In the genomic region with DNA sequence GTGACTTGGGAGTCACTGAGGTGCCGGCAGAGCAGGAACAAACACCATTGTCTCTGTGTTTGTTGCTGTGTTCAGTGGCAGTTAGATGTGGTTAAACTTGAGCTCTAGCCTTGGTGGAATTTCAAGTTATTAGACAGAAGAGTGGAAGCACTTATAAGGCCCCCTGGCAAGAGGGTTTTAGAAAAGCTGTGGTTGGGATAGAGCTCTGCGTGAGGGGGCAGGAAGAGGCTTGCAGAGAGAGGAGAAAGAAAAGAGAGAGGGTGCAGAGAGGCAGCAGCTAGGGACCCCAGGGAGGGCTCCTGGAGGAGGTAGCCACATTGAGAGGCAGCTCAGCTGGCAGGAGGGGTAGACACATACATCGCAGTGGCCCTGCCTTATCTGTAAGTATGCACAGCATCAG, we compare ENCODE assay signal across 21 cellular contexts.
DNase-seq lines count a peak whose midpoint lies in the region; ATAC-seq and TF ChIP-seq lines count a peak whose summit lies in the region.
"Had no signal": no experiment of that assay in that cellular context is flagged by ENCODE, and none has a peak within 500 bp of the region (broad histone marks: within the 10 kb centered on the region; RNA-seq: fewer than 3 reads in every experiment).

No MANE protein-coding gene starts in this region.

- 0 out of 2 replicates have a peak overlapping the region, but pooled peaks have one; percentile 4 for H3K23ac ChIP-seq in IMR-90 (ENCODE audit: low read depth, low read length)

- peaks cover 23% of the 10 kb centered on the region for H3K9me1 ChIP-seq in IMR-90 (ENCODE audit: insufficient read depth, low read length)

- ATAC-seq in IMR-90 (ENCODE audit: low read depth) (no peak), HG03097 (IDR thresholded peaks at IDR 0.05; ENCODE audit: low FRiP score, unreplicated experiment) (no peak)
- ATAC-seq: naive thymus-derived CD4-positive, alpha-beta T cell had no signal

- no peak overlapping the region for H2BK5ac ChIP-seq in IMR-90 (ENCODE audit: low read depth, low read length, poor library complexity, severe bottlenecking)

- H2AK5ac ChIP-seq in IMR-90 (ENCODE audit: low read depth, low read length), result no peak overlapping the region

- H3K4me2 ChIP-seq in IMR-90 (ENCODE audit: low read depth, low read length), result no peak overlapping the region
- no peak overlapping the region for H3K4me2 ChIP-seq in neural progenitor cell
- H3K4me2 ChIP-seq in smooth muscle cell, result no peak overlapping the region

- no peak overlapping the region for H2AFZ ChIP-seq in IMR-90 (replicated peaks; ENCODE audit: low read length, poor library complexity)
- no peak overlapping the region for H2AFZ ChIP-seq in neural progenitor cell (replicated peaks)
- no peak overlapping the region for H2AFZ ChIP-seq in smooth muscle cell (ENCODE audit: low read depth)

- peak overlapping the region; percentile 39 for H3K27ac Mint-ChIP-seq in activated T-cell treated with anti-CD3 and anti-CD28 coated beads, Interleukin-2, amount 50 U/mL, for 24 hours
- peak overlapping the region; percentile 21 for H3K27ac Mint-ChIP-seq in activated naive CD8-positive, alpha-beta T cell treated with anti-CD3 and anti-CD28 coated beads for 36 hours
- H3K27ac Mint-ChIP-seq in neural progenitor cell, result peak overlapping the region; percentile 21

- dilution Hi-C loops in IMR-90 (cut with HindIII; ENCODE audit: low sequenced_read_pairs, unreplicated experiment), result no loop called here

- H3K14ac ChIP-seq in IMR-90 (replicated peaks; ENCODE audit: low read depth, low read length), result no peak overlapping the region

- 100% methylated on average over 2 of the region's 3 CpGs; no CpG with 5 or more reads in 1 of the 2 experiments for WGBS in IMR-90 (ENCODE audit: extremely low coverage in 2 of 2, insufficient read length in 1 of 2), 2 experiments
- 82% methylated on average over 3 of the region's 3 CpGs for WGBS in smooth muscle cell (ENCODE audit: low lambda C conversion rate)

- no peak overlapping the region for H4K8ac ChIP-seq in IMR-90 (ENCODE audit: low read depth in 2 of 2, low read length in 2 of 2)

- no peak for TF ChIP-seq POLR2A in IMR-90 (IDR thresholded peaks at IDR 0.05; ENCODE audit: low read depth, low read length)

- peaks cover 72% of the 10 kb centered on the region for H3K36me3 Mint-ChIP-seq in activated T-cell treated with anti-CD3 and anti-CD28 coated beads, Interleukin-2, amount 50 U/mL, for 24 hours (ENCODE audit: low read depth)
- peaks cover 11% of the 10 kb centered on the region for H3K36me3 Mint-ChIP-seq in activated naive CD8-positive, alpha-beta T cell treated with anti-CD3 and anti-CD28 coated beads for 36 hours
- peaks cover 2% of the 10 kb centered on the region for H3K36me3 Mint-ChIP-seq in neural progenitor cell
- H3K36me3 Mint-ChIP-seq: activated naive CD8-positive, alpha-beta T cell treated with anti-CD3 and anti-CD28 coated beads, Interleukin-2, amount 10 ng/mL, durations not matched to agents 7 days and 5 days had no signal

- CTCF ChIA-PET in IMR-90 (lab: Yijun Ruan, JAX), result no interaction called here

- TF ChIP-seq CTCF in IMR-90 (conservative IDR thresholded peaks at IDR 0.05; ENCODE audit: low read depth, low read length) (no peak), neural progenitor cell (IDR thresholded peaks at IDR 0.05) (no peak), smooth muscle cell (IDR thresholded peaks at IDR 0.05; ENCODE audit: borderline replicate concordance, insufficient read depth, poor library complexity, severe bottlenecking) (no peak)

- no TSS peak for BruUV-seq in IMR-90 (replicated peaks; lab: Mats Ljungman, UMichigan)

- no peaks in the 10 kb centered on the region for H3K9me3 Mint-ChIP-seq in activated T-cell treated with anti-CD3 and anti-CD28 coated beads, Interleukin-2, amount 50 U/mL, for 24 hours
- no peaks in the 10 kb centered on the region for H3K9me3 Mint-ChIP-seq in activated naive CD8-positive, alpha-beta T cell treated with anti-CD3 and anti-CD28 coated beads for 36 hours
- no peaks in the 10 kb centered on the region for H3K9me3 Mint-ChIP-seq in neural progenitor cell
- H3K9me3 Mint-ChIP-seq: activated naive CD8-positive, alpha-beta T cell treated with anti-CD3 and anti-CD28 coated beads, Interleukin-2, amount 10 ng/mL, durations not matched to agents 7 days and 5 days; naive thymus-derived CD4-positive, alpha-beta T cell had no signal

- no peak overlapping the region for H3K56ac ChIP-seq in IMR-90 (ENCODE audit: extremely low read depth, insufficient read depth, low read length)

- H2AK9ac ChIP-seq in IMR-90 (replicated peaks; ENCODE audit: low read depth, low read length, poor library complexity), result no peak overlapping the region

- H3K18ac ChIP-seq in IMR-90 (ENCODE audit: low read depth, low read length), result no peak overlapping the region

- H3K79me1 ChIP-seq in IMR-90 (ENCODE audit: low read depth in 1 of 2, low read length in 2 of 2), result peaks cover 41 to 81% of the 10 kb centered on the region in 2 experiments

- H3K9me3 ChIP-seq in IMR-90 (ENCODE audit: control insufficient read depth, insufficient read depth, low read length), result no peaks in the 10 kb centered on the region
- no peaks in the 10 kb centered on the region for H3K9me3 ChIP-seq in neural progenitor cell (ENCODE audit: low read depth)
- H3K9me3 ChIP-seq in smooth muscle cell (replicated peaks; ENCODE audit: low read depth), result no peaks in the 10 kb centered on the region
- H3K9me3 ChIP-seq: HAP-1, tibial nerve had no signal

- peaks cover 17% of the 10 kb centered on the region for H3K4me1 Mint-ChIP-seq in activated T-cell treated with anti-CD3 and anti-CD28 coated beads, Interleukin-2, amount 50 U/mL, for 24 hours (ENCODE audit: low read depth)
- H3K4me1 Mint-ChIP-seq in activated naive CD8-positive, alpha-beta T cell treated with anti-CD3 and anti-CD28 coated beads for 36 hours, result peaks cover 18% of the 10 kb centered on the region
- H3K4me1 Mint-ChIP-seq in neural progenitor cell, result peaks cover 23% of the 10 kb centered on the region

- H4K5ac ChIP-seq in IMR-90 (ENCODE audit: low read depth, low read length), result no peak overlapping the region

- no peak overlapping the region for H3K4ac ChIP-seq in IMR-90 (ENCODE audit: low read depth, low read length)

- H4K91ac ChIP-seq in IMR-90 (ENCODE audit: insufficient read depth, low read depth, low read length), result no peak overlapping the region

- intact Hi-C loops in IMR-90 (cut with micrococcal nuclease), result no loop called here
- intact Hi-C loops in cardiac septum (cut with DNase I), result no loop called here

- H2BK15ac ChIP-seq in IMR-90 (ENCODE audit: low read depth, low read length), result no peak overlapping the region

- no peaks in the 10 kb centered on the region for H3K27me3 Mint-ChIP-seq in activated T-cell treated with anti-CD3 and anti-CD28 coated beads, Interleukin-2, amount 50 U/mL, for 24 hours
- no peaks in the 10 kb centered on the region for H3K27me3 Mint-ChIP-seq in activated naive CD8-positive, alpha-beta T cell treated with anti-CD3 and anti-CD28 coated beads for 36 hours
- peaks cover 3% of the 10 kb centered on the region for H3K27me3 Mint-ChIP-seq in neural progenitor cell (ENCODE audit: insufficient read depth, low read depth)
- H3K27me3 Mint-ChIP-seq: activated naive CD8-positive, alpha-beta T cell treated with anti-CD3 and anti-CD28 coated beads, Interleukin-2, amount 10 ng/mL, durations not matched to agents 7 days and 5 days; naive thymus-derived CD4-positive, alpha-beta T cell had no signal

- peaks cover 41% of the 10 kb centered on the region for H4K20me1 ChIP-seq in IMR-90 (ENCODE audit: insufficient read depth, low read length)
- peaks cover 23% of the 10 kb centered on the region for H4K20me1 ChIP-seq in neural progenitor cell (ENCODE audit: low read depth)
- peaks cover 92% of the 10 kb centered on the region for H4K20me1 ChIP-seq in smooth muscle cell (ENCODE audit: low read depth)

- H3K36me3 ChIP-seq in IMR-90 (ENCODE audit: control insufficient read depth, insufficient read depth, low read length), result peaks cover 2% of the 10 kb centered on the region
- no peaks in the 10 kb centered on the region for H3K36me3 ChIP-seq in neural progenitor cell
- no peaks in the 10 kb centered on the region for H3K36me3 ChIP-seq in smooth muscle cell (ENCODE audit: low read depth)
- H3K36me3 ChIP-seq: HAP-1 had no signal

- peaks cover 1% of the 10 kb centered on the region; the same call in 1 of the 2 replicates for H3K4me1 ChIP-seq in IMR-90 (ENCODE audit: control insufficient read depth, insufficient read depth, low read length)
- peaks cover 10% of the 10 kb centered on the region for H3K4me1 ChIP-seq in neural progenitor cell
- peaks cover 4% of the 10 kb centered on the region for H3K4me1 ChIP-seq in smooth muscle cell (ENCODE audit: low read depth)

- no peak overlapping the region for H3K4me3 ChIP-seq in IMR-90 (ENCODE audit: insufficient read depth, low read depth, low read length)
- H3K4me3 ChIP-seq in neural progenitor cell, result no peak overlapping the region
- no peak overlapping the region for H3K4me3 ChIP-seq in smooth muscle cell
- H3K4me3 ChIP-seq: HAP-1, tibial nerve had no signal

- H3K27me3 ChIP-seq in IMR-90 (ENCODE audit: control insufficient read depth, insufficient read depth, low read length), result no peaks in the 10 kb centered on the region
- H3K27me3 ChIP-seq in neural progenitor cell, result no peaks in the 10 kb centered on the region
- H3K27me3 ChIP-seq in smooth muscle cell (ENCODE audit: low read depth), result no peaks in the 10 kb centered on the region
- H3K27me3 ChIP-seq: tibial nerve had no signal

- H3K27ac ChIP-seq in IMR-90 (ENCODE audit: insufficient read depth, low read length) (no peak overlapping the region), neural progenitor cell (no peak overlapping the region), smooth muscle cell (ENCODE audit: low read depth) (no peak overlapping the region)
- H3K27ac ChIP-seq: tibial nerve, VCaP had no signal

- no peak overlapping the region for H2BK120ac ChIP-seq in IMR-90 (ENCODE audit: low read depth, low read length)

- no peak for DNase-seq in activated T-cell treated with anti-CD3 and anti-CD28 coated beads, Interleukin-2, amount 50 U/mL, for 24 hours
- no peak for DNase-seq in activated T-cell treated with anti-CD3 and anti-CD28 coated beads, Interleukin-2, amount 50 U/mL, for 48 hours
- DNase-seq in IMR-90, result no peak
- DNase-seq in activated naive CD8-positive, alpha-beta T cell treated with anti-CD3 and anti-CD28 coated beads for 36 hours, result no peak
- DNase-seq in neural progenitor cell (ENCODE audit: low spot score), result no peak
- no peak for DNase-seq in cardiac septum (ENCODE audit: low spot score)
- no peak for DNase-seq in smooth muscle cell (lab: John Stamatoyannopoulos, UW; ENCODE audit: unreplicated experiment)
- DNase-seq: activated CD4-positive, alpha-beta T cell treated with anti-CD3 and anti-CD28 coated beads, Interleukin-2, amount 50 U/mL, for 1 hour; activated naive CD8-positive, alpha-beta T cell treated with anti-CD3 and anti-CD28 coated beads, Interleukin-2, amount 10 ng/mL, durations not matched to agents 7 days and 5 days; DMS153; GDM1; KG1; midbrain; naive thymus-derived CD4-positive, alpha-beta T cell; NCI-H524 treated with DMSO at 0.1 percent for 48 hours; NK-92 treated with Interleukin-12 subunit alpha and Interleukin-12 subunit beta, amount 100 ng/mL, for 24 hours; SHP77 had no signal

- no peaks in the 10 kb centered on the region for H3K79me2 ChIP-seq in neural progenitor cell (ENCODE audit: low read depth)
- peaks cover 40% of the 10 kb centered on the region for H3K79me2 ChIP-seq in smooth muscle cell (ENCODE audit: low read depth)

- POLR2A ChIA-PET in IMR-90 (lab: Charles Lee; ENCODE audit: unreplicated experiment), result no interaction called here

- in situ Hi-C loops in IMR-90 (cut with MboI; ENCODE audit: low sequenced_read_pairs), result no loop called here

- no peaks in the 10 kb centered on the region for H3F3A ChIP-seq in neural progenitor cell (ENCODE audit: low read depth)
- H3F3A ChIP-seq in smooth muscle cell (ENCODE audit: low read depth), result no peaks in the 10 kb centered on the region

- no peak overlapping the region for H2BK20ac ChIP-seq in IMR-90 (ENCODE audit: low read depth, low read length)

- no peak overlapping the region for H3K4me3 Mint-ChIP-seq in activated T-cell treated with anti-CD3 and anti-CD28 coated beads, Interleukin-2, amount 50 U/mL, for 24 hours
- no peak overlapping the region for H3K4me3 Mint-ChIP-seq in activated naive CD8-positive, alpha-beta T cell treated with anti-CD3 and anti-CD28 coated beads for 36 hours
- no peak overlapping the region for H3K4me3 Mint-ChIP-seq in neural progenitor cell
- H3K4me3 Mint-ChIP-seq: activated naive CD8-positive, alpha-beta T cell treated with anti-CD3 and anti-CD28 coated beads, Interleukin-2, amount 10 ng/mL, durations not matched to agents 7 days and 5 days had no signal

- H3K9ac ChIP-seq in IMR-90 (ENCODE audit: low read depth, low read length), result no peak overlapping the region
- no peak overlapping the region for H3K9ac ChIP-seq in neural progenitor cell
- H3K9ac ChIP-seq in smooth muscle cell (ENCODE audit: low read depth), result no peak overlapping the region

- no peak for TF ChIP-seq RAD21 in IMR-90 (IDR thresholded peaks at IDR 0.05; ENCODE audit: low read length)
